In the genomic region with DNA sequence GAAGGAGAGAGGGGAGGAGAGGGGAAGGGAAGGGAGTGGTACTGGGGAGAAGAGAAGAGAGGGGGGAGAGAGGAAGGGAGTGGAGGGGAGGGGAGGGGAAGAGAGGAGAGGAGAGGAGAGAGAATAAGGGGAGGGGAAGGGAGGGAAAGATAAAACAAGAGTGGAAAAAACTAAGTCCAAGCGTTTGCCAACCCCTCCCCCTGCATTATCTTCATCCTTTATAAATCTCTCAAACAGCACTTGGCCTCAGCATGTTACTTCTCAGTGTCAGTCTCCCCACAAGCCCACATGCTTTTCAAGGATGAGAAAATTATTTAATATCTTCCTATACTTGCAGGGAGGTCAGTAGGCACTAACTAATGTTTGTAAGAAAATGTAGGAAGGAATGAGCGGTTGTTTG, we compare ENCODE assay signal across 28 cellular contexts.
"Had no signal": no experiment of that assay in that cellular context is flagged by ENCODE, and none has a peak within 500 bp of the region (broad histone marks: within the 10 kb centered on the region; RNA-seq: fewer than 3 reads in every experiment).

No MANE protein-coding gene starts in this region.

- FAIRE-seq: colon, endometrium, endothelial cell of umbilical vein, frontal cortex had no signal

- H3K9me3 ChIP-seq: colonic mucosa, esophagus muscularis mucosa, esophagus squamous epithelium, gastrocnemius medialis, gastroesophageal sphincter, heart left ventricle, heart right ventricle had no signal

- DNase-seq: colonic mucosa; cortex of kidney; dermis blood vessel endothelial cell; dorsolateral prefrontal cortex; effector CD4-positive, alpha-beta T cell; effector CD8-positive, alpha-beta T cell; effector memory CD4-positive, alpha-beta T cell; effector memory CD8-positive, alpha-beta T cell; endodermal cell; erythroblast; esophagus squamous epithelium; foreskin fibroblast; foreskin keratinocyte; foreskin melanocyte; gastrocnemius medialis; glutamatergic neuron; head of caudate nucleus; heart left ventricle; heart right ventricle had no signal

- H3K36me3 ChIP-seq: colonic mucosa, esophagus muscularis mucosa, esophagus squamous epithelium, gastrocnemius medialis, gastroesophageal sphincter, heart left ventricle, heart right ventricle had no signal

- H3K4me3 ChIP-seq: colonic mucosa, coronary artery, dorsolateral prefrontal cortex, esophagus muscularis mucosa, esophagus squamous epithelium, gastrocnemius medialis, gastroesophageal sphincter, heart left ventricle, heart right ventricle had no signal

- H3K27me3 ChIP-seq: colonic mucosa, esophagus muscularis mucosa, esophagus squamous epithelium, gastrocnemius medialis, gastroesophageal sphincter, heart left ventricle had no signal

- H3K27ac ChIP-seq: colonic mucosa, coronary artery, dorsolateral prefrontal cortex, epithelial cell of prostate, esophagus muscularis mucosa, esophagus squamous epithelium, foreskin keratinocyte, gastrocnemius medialis, gastroesophageal sphincter, heart left ventricle, heart right ventricle had no signal

- ATAC-seq: effector memory CD8-positive, alpha-beta T cell; esophagus mucosa; foreskin keratinocyte; gastrocnemius medialis; gastroesophageal sphincter; heart left ventricle; heart right ventricle had no signal

- H3K4me1 ChIP-seq: colonic mucosa, esophagus muscularis mucosa, esophagus squamous epithelium, foreskin keratinocyte, gastrocnemius medialis, gastroesophageal sphincter had no signal
